ENCODE assay signal across 24 cellular contexts in the genomic region with DNA sequence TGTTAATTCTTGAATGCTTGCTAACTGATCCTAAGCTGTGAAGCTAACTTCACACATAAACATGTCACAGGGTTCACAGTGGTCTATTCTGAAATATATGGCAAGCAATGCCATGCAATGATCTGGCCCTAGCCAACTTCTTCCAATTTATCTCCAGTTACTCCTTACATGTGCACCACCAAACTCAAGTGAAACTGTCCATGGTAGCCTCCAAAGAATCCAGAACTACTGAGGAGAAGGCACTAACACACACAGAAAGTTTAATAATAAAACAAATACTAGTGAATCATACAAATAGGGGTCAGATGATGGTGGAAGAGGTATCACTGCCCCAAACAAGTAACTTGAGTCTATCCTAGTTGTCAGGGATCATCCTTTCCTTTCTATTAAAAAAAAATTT.
"Had no signal": no experiment of that assay in that cellular context is flagged by ENCODE, and none has a peak within 500 bp of the region (broad histone marks: within the 10 kb centered on the region; RNA-seq: fewer than 3 reads in every experiment).

No MANE protein-coding gene starts in this region.

- H3K4me3 Mint-ChIP-seq: naive thymus-derived CD8-positive, alpha-beta T cell; nephron; neural crest cell; stimulated activated effector memory CD8-positive, alpha-beta T cell treated with anti-CD3 and anti-CD28 coated beads, Interleukin-12 subunit alpha, Interleukin-12 subunit beta, amount 100 ng/mL, for 72 hours; stimulated activated naive CD8-positive, alpha-beta T cell treated with anti-CD3 and anti-CD28 coated beads, Interleukin-15, Interleukin-2, amounts not matched to agents 100 ng/mL and 50 ng/mL, for 24 hours; type B pancreatic cell had no signal

- DNase-seq: kidney glomerular epithelial cell; left cardiac atrium; left lung; lower lobe of right lung; mammary epithelial cell; mesenchymal stem cell; naive thymus-derived CD8-positive, alpha-beta T cell; nucleus accumbens; retina; right cardiac atrium; spleen; stimulated activated CD4-positive, alpha-beta T cell treated with anti-CD3 and anti-CD28 coated beads, Interleukin-4, amount 100 ng/mL, for 24 hours; tibial artery; uterus had no signal

- H3K27me3 ChIP-seq: left lung, pancreas, sigmoid colon, spleen, suprapubic skin, tibial artery, uterus had no signal

- H3K27ac Mint-ChIP-seq: stimulated activated effector memory CD8-positive, alpha-beta T cell treated with anti-CD3 and anti-CD28 coated beads, Interleukin-12 subunit alpha, Interleukin-12 subunit beta, amount 100 ng/mL, for 72 hours; stimulated activated naive CD8-positive, alpha-beta T cell treated with anti-CD3 and anti-CD28 coated beads, Interleukin-15, Interleukin-2, amounts not matched to agents 100 ng/mL and 50 ng/mL, for 24 hours had no signal

- H3K9me3 Mint-ChIP-seq: nephron; neural crest cell; stimulated activated effector memory CD8-positive, alpha-beta T cell treated with anti-CD3 and anti-CD28 coated beads, Interleukin-12 subunit alpha, Interleukin-12 subunit beta, amount 100 ng/mL, for 72 hours; stimulated activated naive CD8-positive, alpha-beta T cell treated with anti-CD3 and anti-CD28 coated beads, Interleukin-15, Interleukin-2, amounts not matched to agents 100 ng/mL and 50 ng/mL, for 24 hours had no signal

- H3K27ac ChIP-seq: left lung, lower lobe of right lung, pancreas, prostate gland, sigmoid colon, spleen, suprapubic skin, thoracic aorta, tibial artery, uterus had no signal

- H3K27me3 Mint-ChIP-seq: stimulated activated naive CD8-positive, alpha-beta T cell treated with anti-CD3 and anti-CD28 coated beads, Interleukin-15, Interleukin-2, amounts not matched to agents 100 ng/mL and 50 ng/mL, for 24 hours; type B pancreatic cell had no signal

- H3K9me3 ChIP-seq: lower lobe of right lung, pancreas, prostate gland, sigmoid colon, suprapubic skin, thoracic aorta, tibial artery, uterus had no signal

- H3K4me1 ChIP-seq: lower lobe of right lung, sigmoid colon, spleen had no signal

- ATAC-seq: left cardiac atrium; left lung; lower lobe of right lung; naive thymus-derived CD8-positive, alpha-beta T cell; right cardiac atrium; stimulated activated effector memory CD8-positive, alpha-beta T cell treated with anti-CD3 and anti-CD28 coated beads, Interleukin-12 subunit alpha, Interleukin-12 subunit beta, amount 100 ng/mL, for 72 hours had no signal

- H3K4me3 ChIP-seq: left lung, lower lobe of right lung, pancreas, prostate gland, sigmoid colon, spleen, suprapubic skin, thoracic aorta, tibial artery, uterus had no signal

- H3K36me3 Mint-ChIP-seq: stimulated activated effector memory CD8-positive, alpha-beta T cell treated with anti-CD3 and anti-CD28 coated beads, Interleukin-12 subunit alpha, Interleukin-12 subunit beta, amount 100 ng/mL, for 72 hours; type B pancreatic cell had no signal

- H3K36me3 ChIP-seq: left lung, lower lobe of right lung, pancreas, prostate gland, sigmoid colon, spleen, suprapubic skin, thoracic aorta, tibial artery, uterus had no signal
